ENCODE assay signal across 2 cellular contexts in the genomic region with DNA sequence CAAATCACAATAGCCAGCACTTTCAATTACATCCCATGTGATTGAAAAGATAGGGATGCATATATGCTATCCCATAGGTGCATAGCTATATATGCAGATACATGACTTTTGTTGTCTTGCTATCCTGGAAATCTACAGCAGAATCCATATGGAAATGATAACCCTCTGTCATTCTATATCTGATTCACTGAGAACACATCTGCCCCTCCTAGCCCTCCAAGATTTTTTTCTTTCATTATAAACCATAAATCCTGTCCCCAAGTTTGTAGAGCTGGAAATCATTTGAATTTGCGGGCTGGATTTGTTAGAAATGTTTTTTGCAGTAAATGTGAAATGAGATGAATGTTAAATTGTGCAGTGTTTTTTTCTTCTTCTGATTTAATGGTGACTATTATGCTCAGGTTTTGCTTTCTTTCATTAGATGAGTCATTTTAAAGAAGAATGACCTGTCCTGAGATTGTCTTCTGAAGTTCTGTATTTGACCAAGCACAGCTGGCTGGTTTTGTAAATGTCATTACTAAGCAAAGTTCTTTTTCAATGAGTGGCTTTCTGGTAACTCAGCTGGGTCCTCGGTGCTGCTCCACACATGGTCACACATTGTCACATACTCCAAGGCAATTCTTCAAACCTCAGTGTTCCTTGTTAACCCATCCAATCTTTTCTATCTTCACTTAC.
TF ChIP-seq lines count a peak whose summit lies in the region.

No MANE protein-coding gene starts in this region.

TF ChIP-seq in SK-N-SH, 30 proteins besides CTCF, POLR2A, EP300 and RAD21 (continued from another document):
- TF ChIP-seq GATA2 (CRISPR knock-in tag; IDR thresholded peaks at IDR 0.05), result no peak
- no peak for TF ChIP-seq IRF3 (IDR thresholded peaks at IDR 0.05; ENCODE audit: low read depth, low read length)
- 0 out of 2 replicates have a peak, but pooled peaks have one; percentile 27 for TF ChIP-seq TEAD4 (IDR thresholded peaks at IDR 0.05; ENCODE audit: borderline replicate concordance, insufficient read depth)
- peak; percentile 85 for TF ChIP-seq TCF12 (IDR thresholded peaks at IDR 0.05)
- TF ChIP-seq RXRA (IDR thresholded peaks at IDR 0.05; ENCODE audit: borderline replicate concordance, low read depth), result no peak
- TF ChIP-seq PBX3 (IDR thresholded peaks at IDR 0.05), result peak; percentile 73
- TF ChIP-seq FOSL2 (IDR thresholded peaks at IDR 0.05; ENCODE audit: borderline replicate concordance, low read depth), result peak; percentile 73
- 0 out of 2 replicates have a peak, but pooled peaks have one; percentile 18 for TF ChIP-seq MEF2A (IDR thresholded peaks at IDR 0.05; ENCODE audit: borderline replicate concordance, low read depth)
- TF ChIP-seq MAX (IDR thresholded peaks at IDR 0.05; ENCODE audit: low read depth), result 0 out of 2 replicates have a peak, but pooled peaks have one; percentile 20

TF ChIP-seq in HepG2, 621 proteins besides CTCF, POLR2A, EP300 and RAD21:
- TF ChIP-seq TFAP4 (IDR thresholded peaks at IDR 0.05; ENCODE audit: borderline replicate concordance, low read depth), result no peak
TF ChIP-seq in HepG2: peak in this region for 0.
